Comparison of ENCODE assay signal across 16 cellular contexts in genomic region chr1:247286134-247286670, GRCh38. TPM values are rescaled to one million over a fixed set of nuclear protein-coding genes. Genes with fewer than 3 reads are reported as not detected.
DNase-seq lines count a peak whose midpoint lies in the region; ATAC-seq and TF ChIP-seq lines count a peak whose summit lies in the region.
"Had no signal": no experiment of that assay in that cellular context is flagged by ENCODE, and none has a peak within 500 bp of the region (broad histone marks: within the 10 kb centered on the region; RNA-seq: fewer than 3 reads in every experiment).

No MANE protein-coding gene starts in this region.

- H3K27ac ChIP-seq in upper lobe of left lung = no peak overlapping the region
- H3K27ac ChIP-seq: BLaER1 treated with 17β-estradiol and CSF1 and Interleukin-3, amounts not matched to agents 10 nM and 100 nM had no signal

- no peaks in the 10 kb centered on the region for H3K27me3 ChIP-seq in upper lobe of left lung
- H3K27me3 ChIP-seq: BLaER1 treated with 17β-estradiol and CSF1 and Interleukin-3, amounts not matched to agents 10 nM and 100 nM had no signal

- TF ChIP-seq POLR2A in upper lobe of left lung (IDR thresholded peaks at IDR 0.05) = no peak

- H3K27ac Mint-ChIP-seq in activated CD8-positive, alpha-beta memory T cell treated with anti-CD3 and anti-CD28 coated beads, Interleukin-2, amount 10 ng/mL, durations not matched to agents 7 days and 5 days = no peak overlapping the region
- H3K27ac Mint-ChIP-seq: CD4-positive, CD25-positive, alpha-beta regulatory T cell had no signal

- no peak for TF ChIP-seq EP300 in upper lobe of left lung (IDR thresholded peaks at IDR 0.05)

- H3K4me1 Mint-ChIP-seq in activated CD8-positive, alpha-beta memory T cell treated with anti-CD3 and anti-CD28 coated beads, Interleukin-2, amount 10 ng/mL, durations not matched to agents 7 days and 5 days = no peaks in the 10 kb centered on the region

- peaks cover 0 to 9% (median 0%) of the 10 kb centered on the region in 4 donors for H3K9me3 ChIP-seq in upper lobe of left lung

- no peak for TF ChIP-seq CTCF in upper lobe of left lung (IDR thresholded peaks at IDR 0.05)

- peak; percentile 30 for DNase-seq in activated CD8-positive, alpha-beta memory T cell treated with anti-CD3 and anti-CD28 coated beads, Interleukin-2, amount 50 U/mL, for 48 hours
- DNase-seq in activated CD8-positive, alpha-beta memory T cell treated with anti-CD3 and anti-CD28 coated beads, Interleukin-2, amount 10 ng/mL, durations not matched to agents 7 days and 5 days = no peak
- peak; percentile 16 for DNase-seq in ecto neural progenitor cell (ENCODE audit: low spot score)
- DNase-seq in mesenteric fat pad (ENCODE audit: low spot score) = peak; percentile 75
- peak; percentile 6 to 41 for DNase-seq in upper lobe of left lung
- DNase-seq in NCI-H226 = no peak
- no peak for DNase-seq in GDM1 (lab: John Stamatoyannopoulos, UW)
- DNase-seq: ACHN; CD4-positive, CD25-positive, alpha-beta regulatory T cell; DMS53; HCEC 1CT had no signal

- no peaks in the 10 kb centered on the region for H3K4me1 ChIP-seq in upper lobe of left lung
- H3K4me1 ChIP-seq: BLaER1 treated with 17β-estradiol and CSF1 and Interleukin-3, amounts not matched to agents 10 nM and 100 nM had no signal

- no peaks in the 10 kb centered on the region for H3K36me3 ChIP-seq in upper lobe of left lung

- H3K27me3 Mint-ChIP-seq in activated CD8-positive, alpha-beta memory T cell treated with anti-CD3 and anti-CD28 coated beads, Interleukin-2, amount 10 ng/mL, durations not matched to agents 7 days and 5 days = no peaks in the 10 kb centered on the region
- H3K27me3 Mint-ChIP-seq: CD4-positive, CD25-positive, alpha-beta regulatory T cell had no signal

- H3K4me3 ChIP-seq in upper lobe of left lung = no peak overlapping the region
- H3K4me3 ChIP-seq: BLaER1 treated with 17β-estradiol and CSF1 and Interleukin-3, amounts not matched to agents 10 nM and 100 nM had no signal

- CTCF ChIA-PET in activated CD8-positive, alpha-beta memory T cell treated with anti-CD3 and anti-CD28 coated beads, Interleukin-2, amount 10 ng/mL, durations not matched to agents 7 days and 5 days (lab: Charles Lee) = no interaction called here

- no peak for ATAC-seq in activated CD8-positive, alpha-beta memory T cell treated with anti-CD3 and anti-CD28 coated beads, Interleukin-2, amount 10 ng/mL, durations not matched to agents 7 days and 5 days
- ATAC-seq in upper lobe of left lung (ENCODE audit: low FRiP score in 2 of 2) = no peak
- ATAC-seq in GM21723 (IDR thresholded peaks at IDR 0.05; ENCODE audit: unreplicated experiment) = no peak

- WGBS in upper lobe of left lung, 2 donors = 95 to 97% methylated on average over 22 to 23 of the region's 23 CpGs

- peaks cover 3% of the 10 kb centered on the region for H3K36me3 Mint-ChIP-seq in activated CD8-positive, alpha-beta memory T cell treated with anti-CD3 and anti-CD28 coated beads, Interleukin-2, amount 10 ng/mL, durations not matched to agents 7 days and 5 days
- H3K36me3 Mint-ChIP-seq: CD4-positive, CD25-positive, alpha-beta regulatory T cell had no signal

- H3K9me3 Mint-ChIP-seq in activated CD8-positive, alpha-beta memory T cell treated with anti-CD3 and anti-CD28 coated beads, Interleukin-2, amount 10 ng/mL, durations not matched to agents 7 days and 5 days (ENCODE audit: low read depth) = peaks cover 9% of the 10 kb centered on the region

- H3K4me3 Mint-ChIP-seq in activated CD8-positive, alpha-beta memory T cell treated with anti-CD3 and anti-CD28 coated beads, Interleukin-2, amount 10 ng/mL, durations not matched to agents 7 days and 5 days = no peak overlapping the region
- H3K4me3 Mint-ChIP-seq: CD4-positive, CD25-positive, alpha-beta regulatory T cell had no signal

RNA-seq across cellular contexts. Expression of gene VN1R5, which starts 30.3 kb away (rescaled TPM):
- not detected for total RNA-seq in activated CD8-positive, alpha-beta memory T cell treated with anti-CD3 and anti-CD28 coated beads, Interleukin-2, amount 10 ng/mL, durations not matched to agents 7 days and 5 days
- total RNA-seq in mesenteric fat pad = not detected
- total RNA-seq in upper lobe of left lung = not detected
- total RNA-seq: A172; CD4-positive, CD25-positive, alpha-beta regulatory T cell; H4; HT-29 had no signal

RNA-seq across cellular contexts. Expression of gene ZNF496, which starts 45.5 kb away (rescaled TPM):
- 10 to 100 TPM; 19.5 to 20.7 TPM for total RNA-seq in activated CD8-positive, alpha-beta memory T cell treated with anti-CD3 and anti-CD28 coated beads, Interleukin-2, amount 10 ng/mL, durations not matched to agents 7 days and 5 days
- total RNA-seq in mesenteric fat pad (14.4 TPM), upper lobe of left lung (10 to 100 TPM; 20.8 to 59.7 (median 27.2) TPM)

Comparison
In these comparisons a context has a peak if more than half of its experiments do, and no peak if none do; other contexts are left out.
1. DNase-seq: peak in activated CD8-positive, alpha-beta memory T cell treated with anti-CD3 and anti-CD28 coated beads, Interleukin-2, amount 50 U/mL, for 48 hours (single experiment), ecto neural progenitor cell (single experiment), mesenteric fat pad (single experiment) and upper lobe of left lung (2 of 2); none in activated CD8-positive, alpha-beta memory T cell treated with anti-CD3 and anti-CD28 coated beads, Interleukin-2, amount 10 ng/mL, durations not matched to agents 7 days and 5 days (single experiment), NCI-H226 (single experiment) and GDM1 (single experiment).